12 cellular contexts compared by ENCODE assay signal in the genomic region with DNA sequence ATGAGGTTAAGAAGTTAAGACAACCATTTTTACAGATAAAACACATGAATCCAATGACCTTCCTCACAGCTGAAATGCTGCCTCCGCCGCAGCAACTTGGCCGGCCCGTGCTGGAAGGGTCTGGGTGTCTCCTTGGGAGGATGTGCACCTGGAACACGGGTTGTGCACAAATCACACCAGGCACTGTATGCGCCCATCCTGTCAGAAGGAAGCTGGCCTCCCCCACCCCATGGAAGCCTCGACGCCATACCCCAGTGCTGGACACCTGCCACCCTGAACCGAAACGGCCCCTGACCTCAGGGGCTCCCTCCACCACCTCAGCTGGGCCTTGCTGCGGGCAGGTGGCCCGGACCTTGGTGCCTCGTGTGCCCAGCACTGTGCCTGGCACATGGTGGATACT.
"Had no signal": no experiment of that assay in that cellular context is flagged by ENCODE, and none has a peak within 500 bp of the region (broad histone marks: within the 10 kb centered on the region; RNA-seq: fewer than 3 reads in every experiment).

No MANE protein-coding gene starts in this region.

- H3K9me3 Mint-ChIP-seq: activated CD8-positive, alpha-beta T cell treated with anti-CD3 and anti-CD28 coated beads for 36 hours; central memory CD8-positive, alpha-beta T cell; endodermal cell had no signal

- H3K27ac Mint-ChIP-seq: activated CD8-positive, alpha-beta T cell treated with anti-CD3 and anti-CD28 coated beads for 36 hours had no signal

- H3K27ac ChIP-seq: thyroid gland, vagina had no signal

- ATAC-seq: activated CD8-positive, alpha-beta T cell treated with anti-CD3 and anti-CD28 coated beads for 36 hours; left cardiac atrium had no signal

- H3K9me3 ChIP-seq: mucosa of descending colon, thyroid gland, vagina had no signal

- H3K4me1 Mint-ChIP-seq: central memory CD8-positive, alpha-beta T cell had no signal

- H3K27me3 ChIP-seq: thyroid gland, vagina had no signal

- H3K4me3 Mint-ChIP-seq: activated CD8-positive, alpha-beta T cell treated with anti-CD3 and anti-CD28 coated beads for 36 hours; central memory CD8-positive, alpha-beta T cell; endodermal cell had no signal

- DNase-seq: activated CD8-positive, alpha-beta memory T cell treated with anti-CD3 and anti-CD28 coated beads, Interleukin-2, amount 50 U/mL, for 48 hours; activated CD8-positive, alpha-beta T cell treated with anti-CD3 and anti-CD28 coated beads for 36 hours; activated naive CD4-positive, alpha-beta T cell treated with Interleukin-2 at 50 U/mL for 16 hours; dermis blood vessel endothelial cell; endodermal cell; left cardiac atrium; T-helper 9 cell; thyroid gland had no signal

- H3K4me3 ChIP-seq: lung, mucosa of descending colon, thyroid gland, vagina had no signal

- H3K27me3 Mint-ChIP-seq: activated CD8-positive, alpha-beta T cell treated with anti-CD3 and anti-CD28 coated beads for 36 hours had no signal
